1 cellular context compared by ENCODE assay signal in genomic region chr17:13079010-13079409, GRCh38.
TF ChIP-seq lines count a peak whose summit lies in the region.

No MANE protein-coding gene starts in this region.

TF ChIP-seq in GM23338, 12 proteins besides CTCF, POLR2A, EP300 and RAD21 (continued from another document):
- no peak for TF ChIP-seq ZNF462 (CRISPR knock-in tag; IDR thresholded peaks at IDR 0.05)
- TF ChIP-seq REST (IDR thresholded peaks at IDR 0.05; ENCODE audit: unreplicated experiment): no peak
- TF ChIP-seq ZNF114 (CRISPR knock-in tag; IDR thresholded peaks at IDR 0.05): no peak
- no peak for TF ChIP-seq ZNF331 (CRISPR knock-in tag; IDR thresholded peaks at IDR 0.05; ENCODE audit: low read depth)
- TF ChIP-seq ETS1 (IDR thresholded peaks at IDR 0.05): no peak
- no peak for TF ChIP-seq EZH2 (IDR thresholded peaks at IDR 0.05; ENCODE audit: low read depth, unreplicated experiment)
